In the genomic region with DNA sequence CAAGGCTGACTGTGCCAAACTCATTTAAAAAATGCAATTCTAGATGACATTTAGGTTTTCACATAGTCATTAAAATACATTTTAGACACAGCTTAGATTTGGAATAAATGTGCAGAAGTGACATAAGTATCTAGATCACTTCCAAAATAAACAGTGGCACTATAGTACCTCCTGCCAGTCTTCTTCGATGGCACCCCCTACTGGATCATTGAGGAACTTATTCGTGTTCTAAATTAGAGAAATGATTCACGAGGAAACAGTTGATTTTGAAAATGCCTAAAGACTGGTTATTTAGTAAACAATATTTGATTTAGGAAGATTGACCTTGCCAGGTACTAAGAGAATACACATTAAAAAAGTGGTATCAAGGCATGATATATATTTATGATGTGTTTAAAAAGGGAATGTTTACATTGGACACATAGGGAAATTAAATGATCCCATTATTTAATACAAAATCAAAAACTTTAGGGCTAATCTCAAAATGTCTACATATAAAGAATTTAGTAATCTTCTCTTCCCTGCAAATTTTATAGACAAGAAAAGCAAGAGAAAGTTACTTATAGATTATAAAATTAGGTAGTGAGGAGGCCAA, we compare ENCODE assay signal across 9 cellular contexts.
DNase-seq lines count a peak whose midpoint lies in the region; ATAC-seq and TF ChIP-seq lines count a peak whose summit lies in the region.
"Had no signal": no experiment of that assay in that cellular context is flagged by ENCODE, and none has a peak within 500 bp of the region (broad histone marks: within the 10 kb centered on the region; RNA-seq: fewer than 3 reads in every experiment).

No MANE protein-coding gene starts in this region.

- 0 to 8% methylated on average over 3 of the region's 3 CpGs for WGBS in upper lobe of left lung, 2 donors

- no peaks in the 10 kb centered on the region for H3K27me3 ChIP-seq in ascending aorta
- no peaks in the 10 kb centered on the region for H3K27me3 ChIP-seq in upper lobe of left lung

- TF ChIP-seq EP300 in upper lobe of left lung (IDR thresholded peaks at IDR 0.05) = no peak

- intact Hi-C loops in ascending aorta (cut with DNase I) = loop anchor here (5.0 kb wide), 1 partner anchor 85 kb away; no protein-coding TSS in a partner anchor

- no peaks in the 10 kb centered on the region for H3K36me3 ChIP-seq in ascending aorta
- no peaks in the 10 kb centered on the region for H3K36me3 ChIP-seq in upper lobe of left lung

- H3K27ac Mint-ChIP-seq in activated T-cell treated with anti-CD3 and anti-CD28 coated beads, Interleukin-2, amount 50 U/mL, for 24 hours = no peak overlapping the region
- H3K27ac Mint-ChIP-seq: IgD-negative memory B cell had no signal

- H3K27ac ChIP-seq in ascending aorta (no peak overlapping the region), upper lobe of left lung (no peak overlapping the region)

- ATAC-seq in GM18498 (IDR thresholded peaks at IDR 0.05; ENCODE audit: unreplicated experiment) = peak; percentile 89
- peak; percentile 86 for ATAC-seq in HG02981 (IDR thresholded peaks at IDR 0.05; ENCODE audit: unreplicated experiment)
- peak in 1 of 2 donors; percentile 62 for ATAC-seq in upper lobe of left lung (ENCODE audit: low FRiP score in 2 of 2)

- TF ChIP-seq POLR2A in upper lobe of left lung (IDR thresholded peaks at IDR 0.05) = no peak

- peaks cover 0 to 3% of the 10 kb centered on the region in 2 donors for H3K4me1 ChIP-seq in ascending aorta
- H3K4me1 ChIP-seq in upper lobe of left lung = no peaks in the 10 kb centered on the region

- no peaks in the 10 kb centered on the region for H3K36me3 Mint-ChIP-seq in activated T-cell treated with anti-CD3 and anti-CD28 coated beads, Interleukin-2, amount 50 U/mL, for 24 hours (ENCODE audit: low read depth)
- H3K36me3 Mint-ChIP-seq: IgD-negative memory B cell had no signal

- no peak overlapping the region for H3K4me3 ChIP-seq in ascending aorta
- H3K4me3 ChIP-seq in upper lobe of left lung = no peak overlapping the region

- H3K4me1 Mint-ChIP-seq in activated T-cell treated with anti-CD3 and anti-CD28 coated beads, Interleukin-2, amount 50 U/mL, for 24 hours (ENCODE audit: low read depth) = no peaks in the 10 kb centered on the region
- H3K4me1 Mint-ChIP-seq: IgD-negative memory B cell had no signal

- H3K9me3 Mint-ChIP-seq in activated T-cell treated with anti-CD3 and anti-CD28 coated beads, Interleukin-2, amount 50 U/mL, for 24 hours = no peaks in the 10 kb centered on the region
- H3K9me3 Mint-ChIP-seq: IgD-negative memory B cell had no signal

- H3K27me3 Mint-ChIP-seq in activated T-cell treated with anti-CD3 and anti-CD28 coated beads, Interleukin-2, amount 50 U/mL, for 24 hours = no peaks in the 10 kb centered on the region
- H3K27me3 Mint-ChIP-seq: IgD-negative memory B cell had no signal

- TF ChIP-seq CTCF in ascending aorta (IDR thresholded peaks at IDR 0.05) = peak; percentile 33 to 72 (median 64)
- peak; percentile 30 to 68 (median 58) for TF ChIP-seq CTCF in upper lobe of left lung (IDR thresholded peaks at IDR 0.05)

- no peak overlapping the region for H3K4me3 Mint-ChIP-seq in activated T-cell treated with anti-CD3 and anti-CD28 coated beads, Interleukin-2, amount 50 U/mL, for 24 hours
- H3K4me3 Mint-ChIP-seq: IgD-negative memory B cell had no signal

- H3K9me3 ChIP-seq in ascending aorta (no peaks in the 10 kb centered on the region), upper lobe of left lung (no peaks in the 10 kb centered on the region)

- peak; percentile 48 to 63 for DNase-seq in AML-193 (lab: John Stamatoyannopoulos, UW)
- peak; percentile 47 for DNase-seq in NCI-H2171 treated with DMSO at 0.1 percent for 48 hours (lab: John Stamatoyannopoulos, UW)
- no peak for DNase-seq in ascending aorta (ENCODE audit: low spot score in 2 of 2)
- peak; percentile 50 for DNase-seq in iPS-NIHi7 (ENCODE audit: extremely low spot score)
- DNase-seq in upper lobe of left lung = no peak
- DNase-seq in activated T-cell treated with anti-CD3 and anti-CD28 coated beads, Interleukin-2, amount 50 U/mL, for 24 hours = no peak

Comparison
In these comparisons a context has a peak if more than half of its experiments do, and no peak if none do; other contexts are left out.
1. DNase-seq: peak in AML-193 (2 of 2), NCI-H2171 treated with DMSO at 0.1 percent for 48 hours (single experiment) and iPS-NIHi7 (single experiment); none in ascending aorta (0 of 2), upper lobe of left lung (0 of 2) and activated T-cell treated with anti-CD3 and anti-CD28 coated beads, Interleukin-2, amount 50 U/mL, for 24 hours (single experiment).